In genomic region chr2:146138820-146139219, GRCh38 we compare ENCODE assay signal across 35 cellular contexts.
"Had no signal": no experiment of that assay in that cellular context is flagged by ENCODE, and none has a peak within 500 bp of the region (broad histone marks: within the 10 kb centered on the region; RNA-seq: fewer than 3 reads in every experiment).

No MANE protein-coding gene starts in this region.

- H3K27me3 ChIP-seq: MG63 had no signal

- DNase-seq: Karpas-422, Kasumi-1, MG63, MM.1S, MV-4-11, NCI-H1048, NCI-H1092, NCI-H1092 treated with DMSO at 0.1 percent for 48 hours, NCI-H1105, NCI-H1105 treated with DMSO at 0.1 percent for 48 hours, NCI-H1417, NCI-H1417 treated with DMSO at 0.1 percent for 48 hours, NCI-H1436, NCI-H1436 treated with DMSO at 0.1 percent for 48 hours, NCI-H146, NCI-H1694, NCI-H1694 treated with DMSO at 0.1 percent for 48 hours, NCI-H187, NCI-H187 treated with DMSO at 0.1 percent for 48 hours, NCI-H1930, NCI-H2029, NCI-H2029 treated with DMSO at 0.1 percent for 48 hours, NCI-H2081, NCI-H2081 treated with DMSO at 0.1 percent for 48 hours, NCI-H2107, NCI-H2171, NCI-H2171 treated with DMSO at 0.1 percent for 48 hours, NCI-H2227 treated with DMSO at 0.1 percent for 48 hours, NCI-H226, NCI-H345, NCI-H446, NCI-H446 treated with DMSO at 0.1 percent for 48 hours, NCI-H510A, NCI-H510A treated with DMSO at 0.1 percent for 48 hours, NCI-H524 had no signal

- H3K36me3 ChIP-seq: MG63 had no signal

- H3K9me3 ChIP-seq: MG63 had no signal

- H3K4me3 ChIP-seq: MG63 had no signal
